Comparison of ENCODE assay signal across 1 cellular context in genomic region chr6:26202811-26203583, GRCh38.
TF ChIP-seq lines count a peak whose summit lies in the region.

No MANE protein-coding gene starts in this region.

TF ChIP-seq in K562, 482 proteins besides CTCF, POLR2A, EP300 and RAD21 (continued from another document and continues in another):
- TF ChIP-seq RNF219 (CRISPR knock-in tag; IDR thresholded peaks at IDR 0.05) (0 out of 2 replicates have a peak, but pooled peaks have one; percentile 36), ZFX (CRISPR knock-in tag; IDR thresholded peaks at IDR 0.05) (peak; percentile 43; the same call in 1 of the 2 replicates), DACH1 (IDR thresholded peaks at IDR 0.05; ENCODE audit: partially characterized antibody) (peak; percentile 40), DEAF1 (CRISPR knock-in tag; IDR thresholded peaks at IDR 0.05) (0 out of 2 replicates have a peak, but pooled peaks have one; percentile 25), RERE (CRISPR knock-in tag; IDR thresholded peaks at IDR 0.05; ENCODE audit: borderline replicate concordance) (peak; percentile 73; the same call in 1 of the 2 replicates), PML (IDR thresholded peaks at IDR 0.05; ENCODE audit: low read length) (0 out of 2 replicates have a peak, but pooled peaks have one; percentile 15), MLX (CRISPR knock-in tag; conservative IDR thresholded peaks at IDR 0.05) (0 out of 4 replicates have a peak, but pooled peaks of 1 of the 2 experiments have one; percentile 53), ETV6 (IDR thresholded peaks at IDR 0.05; ENCODE audit: borderline replicate concordance in 1 of 2, low read depth in 2 of 2, low read length in 1 of 2) (no peak), ETV6 (CRISPR knock-in tag; IDR thresholded peaks at IDR 0.05; ENCODE audit: borderline replicate concordance) (no peak), TGIF2 (CRISPR knock-in tag; IDR thresholded peaks at IDR 0.05) (peak; percentile 54; the same call in 1 of the 2 replicates), SUPT5H (IDR thresholded peaks at IDR 0.05) (peak; percentile 46; the same call in 1 of the 2 replicates), BCLAF1 (IDR thresholded peaks at IDR 0.05; ENCODE audit: borderline replicate concordance in 1 of 2, control insufficient read depth in 1 of 2, low read depth in 2 of 2, low read length in 1 of 2) (peak in 1 of 2 experiments; percentile 46; a peak in 1 of 4 replicates), THRB (CRISPR knock-in tag; conservative IDR thresholded peaks at IDR 0.05) (no peak), HOMEZ (CRISPR knock-in tag; IDR thresholded peaks at IDR 0.05) (0 out of 2 replicates have a peak, but pooled peaks have one; percentile 4), REST (CRISPR knock-in tag; IDR thresholded peaks at IDR 0.05; ENCODE audit: low read depth) (0 out of 2 replicates have a peak, but pooled peaks have one; percentile 2), TBL1XR1 (IDR thresholded peaks at IDR 0.05; ENCODE audit: low read length in 2 of 2) (0 out of 4 replicates have a peak, but pooled peaks of 1 of the 2 experiments have one; percentile 6), TCF15 (CRISPR knock-in tag; IDR thresholded peaks at IDR 0.05) (no peak), RBM14 (IDR thresholded peaks at IDR 0.05; ENCODE audit: borderline replicate concordance, insufficient read depth, low read depth, low read length) (no peak), MEIS2 (IDR thresholded peaks at IDR 0.05; ENCODE audit: partially characterized antibody) (no peak), ERF (CRISPR knock-in tag; IDR thresholded peaks at IDR 0.05) (0 out of 2 replicates have a peak, but pooled peaks have one; percentile 37), MLLT1 (IDR thresholded peaks at IDR 0.05) (peak; percentile 88 to 95), ATF4 (CRISPR knock-in tag; IDR thresholded peaks at IDR 0.05) (no peak), ZKSCAN1 (IDR thresholded peaks at IDR 0.05; ENCODE audit: low read depth, low read length) (0 out of 2 replicates have a peak, but pooled peaks have one; percentile 30), MAZ (CRISPR knock-in tag; conservative IDR thresholded peaks at IDR 0.05 in 1 of 2, IDR thresholded peaks at IDR 0.05 in 1 of 2) (peak; percentile 14 to 29; a peak in 1 of 4 replicates)
